1 cellular context compared by ENCODE assay signal in the genomic region with DNA sequence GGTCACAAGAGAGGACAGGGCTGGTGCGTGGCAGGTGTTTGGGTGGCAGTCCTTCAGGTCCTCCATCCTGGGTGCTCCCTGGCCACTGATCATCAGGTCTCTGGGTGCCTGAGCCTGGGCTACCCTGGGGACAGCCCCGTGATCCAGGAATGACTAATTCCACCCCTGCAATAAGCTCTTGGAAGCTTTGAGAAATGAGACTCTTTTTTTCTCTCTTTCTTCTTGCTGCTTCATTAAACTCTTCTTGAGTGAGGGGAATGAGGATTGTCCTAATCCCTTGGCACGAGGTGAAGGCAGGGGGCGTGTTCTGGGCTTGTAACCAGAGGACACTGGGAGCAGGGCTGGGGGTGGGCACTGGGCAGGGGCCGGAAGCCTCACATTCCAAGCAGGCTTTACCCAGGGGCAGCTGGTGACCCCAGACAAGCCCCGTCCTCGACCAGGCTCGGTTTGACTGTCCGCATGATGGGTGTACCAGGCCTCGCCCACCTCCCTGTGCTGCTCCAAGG.
TF ChIP-seq lines count a peak whose summit lies in the region.

No MANE protein-coding gene starts in this region.

TF ChIP-seq in GM23338, 12 proteins besides CTCF, POLR2A, EP300 and RAD21 (continued from another document):
- TF ChIP-seq ZNF462 (CRISPR knock-in tag; IDR thresholded peaks at IDR 0.05): no peak
- no peak for TF ChIP-seq STAT1 (IDR thresholded peaks at IDR 0.05; ENCODE audit: unreplicated experiment)
- TF ChIP-seq JUNB (IDR thresholded peaks at IDR 0.05; ENCODE audit: unreplicated experiment): no peak
- TF ChIP-seq EZH2 (IDR thresholded peaks at IDR 0.05; ENCODE audit: low read depth, unreplicated experiment): no peak
- no peak for TF ChIP-seq NANOG (IDR thresholded peaks at IDR 0.05; ENCODE audit: borderline replicate concordance)
- TF ChIP-seq ETS1 (IDR thresholded peaks at IDR 0.05): no peak
- TF ChIP-seq ZNF114 (CRISPR knock-in tag; IDR thresholded peaks at IDR 0.05): no peak
- no peak for TF ChIP-seq POLR2AphosphoS5 (IDR thresholded peaks at IDR 0.05; ENCODE audit: low read depth)
- TF ChIP-seq REST (IDR thresholded peaks at IDR 0.05; ENCODE audit: unreplicated experiment): no peak
- no peak for TF ChIP-seq CREB1 (CRISPR knock-in tag; IDR thresholded peaks at IDR 0.05; ENCODE audit: low read depth)
- TF ChIP-seq EZH2phosphoT487 (IDR thresholded peaks at IDR 0.05; ENCODE audit: unreplicated experiment): no peak
